ENCODE assay signal across 14 cellular contexts in the genomic region with DNA sequence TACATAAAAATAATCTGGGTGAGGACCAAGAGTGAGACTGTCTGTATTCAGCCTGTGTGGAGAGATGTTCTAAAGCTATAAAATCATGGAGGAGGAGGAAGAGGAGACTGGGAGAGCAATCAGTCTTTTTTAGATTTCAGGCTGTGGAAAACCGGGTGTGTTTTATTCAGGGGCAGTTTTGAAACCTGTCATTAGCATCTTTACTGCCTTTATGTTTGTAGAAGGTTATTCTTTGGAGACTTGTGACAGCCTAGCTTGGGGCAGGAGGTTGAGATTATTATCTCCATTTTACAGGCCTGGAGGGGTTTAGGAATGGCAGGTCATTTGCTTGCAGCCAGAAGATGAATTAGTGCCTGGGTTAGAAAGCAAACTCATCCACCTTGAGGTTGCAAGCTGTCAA. TPM values are rescaled to one million over a fixed set of nuclear protein-coding genes. Genes with fewer than 3 reads are reported as not detected.
A peak's percentile ranks its signal among the peaks of the same experiment; 100 is the strongest.
DNase-seq lines count a peak whose midpoint lies in the region; ATAC-seq and TF ChIP-seq lines count a peak whose summit lies in the region.
"Had no signal": no experiment of that assay in that cellular context is flagged by ENCODE, and none has a peak within 500 bp of the region (broad histone marks: within the 10 kb centered on the region; RNA-seq: fewer than 3 reads in every experiment).

No MANE protein-coding gene starts in this region.

- no peak for ATAC-seq in GM19023 (IDR thresholded peaks at IDR 0.05; ENCODE audit: unreplicated experiment)

- H3K36me3 ChIP-seq in MM.1S (replicated peaks; ENCODE audit: insufficient read depth, low read length) (no peaks in the 10 kb centered on the region), endocrine pancreas (ENCODE audit: control insufficient read depth, insufficient read depth, low read length) (no peaks in the 10 kb centered on the region), skeletal muscle tissue (ENCODE audit: control insufficient read depth in 3 of 3, insufficient read depth in 3 of 3, low read length in 3 of 3) (peaks cover 0 to 3% (median 0%) of the 10 kb centered on the region in 3 donors)
- H3K36me3 ChIP-seq: MG63, pancreas had no signal

- H3K27me3 ChIP-seq in MM.1S (replicated peaks; ENCODE audit: insufficient read depth, low read length) (no peaks in the 10 kb centered on the region), endocrine pancreas (ENCODE audit: control insufficient read depth, insufficient read depth, low read length) (no peaks in the 10 kb centered on the region), skeletal muscle tissue (ENCODE audit: control insufficient read depth in 3 of 3, insufficient read depth in 3 of 3, low read length in 3 of 3) (peaks cover 0 to 3% (median 0%) of the 10 kb centered on the region in 3 donors)
- H3K27me3 ChIP-seq: MG63, pancreas had no signal

- peak; percentile 24 for DNase-seq in NCI-H1105 treated with DMSO at 0.1 percent for 48 hours (lab: John Stamatoyannopoulos, UW)
- no peak for DNase-seq in NCI-H1105 (lab: John Stamatoyannopoulos, UW)
- DNase-seq in MM.1S, result no peak
- DNase-seq in NCI-H2171 treated with DMSO at 0.1 percent for 48 hours (lab: John Stamatoyannopoulos, UW), result no peak
- no peak for DNase-seq in anterior cingulate cortex (lab: John Stamatoyannopoulos, UW)
- DNase-seq: effector memory CD4-positive, alpha-beta T cell; mesenchymal stem cell; MG63; OCI-M1 had no signal

- H3K4me2 ChIP-seq in MM.1S (ENCODE audit: low read depth, low read length), result 0 out of 2 replicates have a peak overlapping the region, but pooled peaks have one; percentile 4

- H3K9me2 ChIP-seq in MM.1S (replicated peaks; ENCODE audit: insufficient read depth, low read length), result no peaks in the 10 kb centered on the region

- H3K9ac ChIP-seq in MM.1S (ENCODE audit: low read length) (no peak overlapping the region), endocrine pancreas (ENCODE audit: control insufficient read depth, insufficient read depth, low read length) (no peak overlapping the region), skeletal muscle tissue (ENCODE audit: low read depth in 1 of 3, low read length in 3 of 3) (peak overlapping the region; percentile 2 to 91 (median 47))

- H3K4me1 ChIP-seq in MM.1S (ENCODE audit: low read length) (0 out of 2 replicates have a peak, but pooled peaks cover 3% of the 10 kb centered on the region), endocrine pancreas (ENCODE audit: control insufficient read depth, insufficient read depth, low read length) (peaks cover 9% of the 10 kb centered on the region), skeletal muscle tissue (ENCODE audit: control insufficient read depth in 3 of 3, insufficient read depth in 3 of 3, low read length in 3 of 3) (peaks cover 26 to 47% (median 37%) of the 10 kb centered on the region in 3 donors)

- no peak overlapping the region for H3K27ac ChIP-seq in MM.1S (ENCODE audit: low read length)
- no peak overlapping the region for H3K27ac ChIP-seq in skeletal muscle tissue (ENCODE audit: low read depth, low read length)
- H3K27ac ChIP-seq: pancreas, SK-N-MC had no signal

- H3K9me3 ChIP-seq in MM.1S (replicated peaks; ENCODE audit: insufficient read depth, low read length) (no peaks in the 10 kb centered on the region), endocrine pancreas (ENCODE audit: control insufficient read depth, low read length) (no peaks in the 10 kb centered on the region), skeletal muscle tissue (ENCODE audit: control insufficient read depth in 3 of 3, low read length in 3 of 3) (no peaks in the 10 kb centered on the region)
- H3K9me3 ChIP-seq: MG63, pancreas had no signal

- H3K4me3 ChIP-seq in MM.1S (ENCODE audit: low read length), result no peak overlapping the region
- H3K4me3 ChIP-seq in endocrine pancreas (ENCODE audit: control insufficient read depth, insufficient read depth, low read length), result peak overlapping the region; percentile 12
- peak overlapping the region; percentile 9 to 68 (median 65) for H3K4me3 ChIP-seq in skeletal muscle tissue (ENCODE audit: low read length in 3 of 3)
- H3K4me3 ChIP-seq: MG63, pancreas, SK-N-MC had no signal

- no peaks in the 10 kb centered on the region for H3F3A ChIP-seq in MM.1S (ENCODE audit: insufficient read depth, low read length)

- H2AFZ ChIP-seq in MM.1S (ENCODE audit: low read length), result no peak overlapping the region

- H4K20me1 ChIP-seq in MM.1S (ENCODE audit: insufficient read depth, low read length), result no peaks in the 10 kb centered on the region

- TF ChIP-seq CTCF in MM.1S (IDR thresholded peaks at IDR 0.05; ENCODE audit: low read length), result no peak

- peaks cover 66% of the 10 kb centered on the region for H3K79me2 ChIP-seq in MM.1S (ENCODE audit: low read length)

RNA-seq across cellular contexts. Expression of a gene that starts 2.1 kb away (rescaled TPM):
- 15.1 TPM for total RNA-seq in skeletal muscle tissue

Comparison
In these comparisons a context has a peak if more than half of its experiments do, and no peak if none do; other contexts are left out.
1. H3K9ac ChIP-seq: peak in skeletal muscle tissue (3 of 3); none in MM.1S (single experiment) and endocrine pancreas (single experiment).